In genomic region chr2:38129410-38129809, GRCh38 we compare ENCODE assay signal across 1 cellular context.
TF ChIP-seq lines count a peak whose summit lies in the region.

No MANE protein-coding gene starts in this region.

TF ChIP-seq in K562, 482 proteins besides CTCF, POLR2A, EP300 and RAD21:
- TF ChIP-seq NCOR1 (IDR thresholded peaks at IDR 0.05) (peak; percentile 43; the same call in 1 of the 2 replicates), SMAD4 (CRISPR knock-in tag; conservative IDR thresholded peaks at IDR 0.05) (peak; percentile 47; the same call in 1 of the 2 replicates), RFX1 (IDR thresholded peaks at IDR 0.05) (no peak), MBD1 (CRISPR knock-in tag; IDR thresholded peaks at IDR 0.05) (no peak), VEZF1 (CRISPR knock-in tag; IDR thresholded peaks at IDR 0.05) (peak; percentile 76; the same call in 1 of the 2 replicates), CSDE1 (IDR thresholded peaks at IDR 0.05) (no peak), CBFA2T3 (IDR thresholded peaks at IDR 0.05) (peak; percentile 17; the same call in 1 of the 2 replicates), AFF4 (CRISPR knock-in tag; IDR thresholded peaks at IDR 0.05) (no peak), BACH1 (tag; IDR thresholded peaks at IDR 0.05) (0 out of 2 replicates have a peak, but pooled peaks have one; percentile 31), HMG20A (CRISPR knock-in tag; conservative IDR thresholded peaks at IDR 0.05) (no peak), NCOA6 (IDR thresholded peaks at IDR 0.05) (no peak), ZNF124 (CRISPR knock-in tag; IDR thresholded peaks at IDR 0.05) (no peak), XRCC3 (IDR thresholded peaks at IDR 0.05) (no peak), MITF (IDR thresholded peaks at IDR 0.05) (no peak), DACH1 (IDR thresholded peaks at IDR 0.05; ENCODE audit: partially characterized antibody) (no peak), SMAD3 (CRISPR knock-in tag; conservative IDR thresholded peaks at IDR 0.05) (0 out of 2 replicates have a peak, but pooled peaks have one; percentile 12), ZNF224 (CRISPR knock-in tag; IDR thresholded peaks at IDR 0.05) (no peak), COPS2 (conservative IDR thresholded peaks at IDR 0.05) (no peak), NFYB (IDR thresholded peaks at IDR 0.05; ENCODE audit: extremely low read depth, insufficient read length) (no peak), MTF1 (CRISPR knock-in tag; IDR thresholded peaks at IDR 0.05; ENCODE audit: borderline replicate concordance) (no peak), FOXP1 (CRISPR knock-in tag; IDR thresholded peaks at IDR 0.05) (no peak), ZBTB43 (CRISPR knock-in tag; IDR thresholded peaks at IDR 0.05) (no peak), CREB3L1 (IDR thresholded peaks at IDR 0.05; ENCODE audit: borderline replicate concordance, low read depth) (peak; percentile 42; the same call in 1 of the 2 replicates), GTF2F1 (IDR thresholded peaks at IDR 0.05; ENCODE audit: low read depth, low read length) (no peak), ELF4 (CRISPR knock-in tag; IDR thresholded peaks at IDR 0.05) (no peak), TCF7L2 (IDR thresholded peaks at IDR 0.05; ENCODE audit: low read depth, low read length) (no peak), GTF2A2 (tag; IDR thresholded peaks at IDR 0.05) (no peak), NFRKB (IDR thresholded peaks at IDR 0.05; ENCODE audit: low read depth) (no peak), EZH2 (IDR thresholded peaks at IDR 0.05; ENCODE audit: borderline replicate concordance, low read depth, low read length) (no peak)
